Comparison of ENCODE assay signal across 19 cellular contexts in genomic region chr18:37846996-37847395, GRCh38.
"Had no signal": no experiment of that assay in that cellular context is flagged by ENCODE, and none has a peak within 500 bp of the region (broad histone marks: within the 10 kb centered on the region; RNA-seq: fewer than 3 reads in every experiment).

No MANE protein-coding gene starts in this region.

- ATAC-seq: foreskin keratinocyte; naive thymus-derived CD4-positive, alpha-beta T cell; psoas muscle; right lobe of liver; stimulated activated effector memory CD8-positive, alpha-beta T cell treated with anti-CD3 and anti-CD28 coated beads, Interleukin-12 subunit alpha, Interleukin-12 subunit beta, amount 100 ng/mL, for 72 hours; stimulated activated naive CD8-positive, alpha-beta T cell treated with anti-CD3 and anti-CD28 coated beads, Interleukin-15, Interleukin-2, amounts not matched to agents 100 U/mL and 50 U/mL, for 24 hours had no signal

- H3K27me3 ChIP-seq: dorsolateral prefrontal cortex, esophagus squamous epithelium, foreskin keratinocyte, neutrophil, right lobe of liver, suprapubic skin, thyroid gland had no signal

- H3K36me3 ChIP-seq: esophagus squamous epithelium, neutrophil, right lobe of liver, suprapubic skin, thyroid gland had no signal

- H3K27ac ChIP-seq: dorsolateral prefrontal cortex, epithelial cell of prostate, esophagus squamous epithelium, foreskin keratinocyte, neutrophil, psoas muscle, right lobe of liver, suprapubic skin, thyroid gland had no signal

- H3K4me3 ChIP-seq: dorsolateral prefrontal cortex, esophagus squamous epithelium, psoas muscle, right lobe of liver, suprapubic skin, thyroid gland had no signal

- H3K4me1 ChIP-seq: esophagus squamous epithelium, foreskin keratinocyte, psoas muscle, right lobe of liver, suprapubic skin, thyroid gland had no signal

- H3K9me3 ChIP-seq: esophagus squamous epithelium, neutrophil, psoas muscle, right lobe of liver, suprapubic skin, thyroid gland had no signal

- DNase-seq: cortex of kidney; dorsolateral prefrontal cortex; effector memory CD4-positive, alpha-beta T cell; esophagus squamous epithelium; kidney glomerular epithelial cell; naive thymus-derived CD4-positive, alpha-beta T cell; nephron progenitor cell; psoas muscle; retina; right lobe of liver; stimulated activated CD4-positive, alpha-beta T cell treated with anti-CD3 and anti-CD28 coated beads, Interleukin-4, amount 100 ng/mL, for 1 hour; stimulated activated CD8-positive, alpha-beta memory T cell treated with anti-CD3 and anti-CD28 coated beads, Interleukin-4, amount 100 ng/mL, for 48 hours; stimulated activated naive CD8-positive, alpha-beta T cell treated with anti-CD3 and anti-CD28 coated beads, Interleukin-15, Interleukin-2, amounts not matched to agents 100 U/mL and 50 U/mL, for 24 hours; thyroid gland had no signal
